Comparison of ENCODE assay signal across 8 cellular contexts in genomic region chr13:107866007-107866665, GRCh38.
A peak's percentile ranks its signal among the peaks of the same experiment; 100 is the strongest.
DNase-seq lines count a peak whose midpoint lies in the region; ATAC-seq lines count a peak whose summit lies in the region.

No MANE protein-coding gene starts in this region.

- H3K27me3 ChIP-seq in iPS DF 6.9 (ENCODE audit: control insufficient read depth, insufficient read depth, low read length): peaks cover 9% of the 10 kb centered on the region

- no CpG with 5 or more reads among the region's 51 CpGs for WGBS in iPS DF 6.9 (ENCODE audit: insufficient coverage, insufficient read length)

- H3K4me1 ChIP-seq in iPS DF 6.9 (ENCODE audit: control insufficient read depth, insufficient read depth, low read length): peaks cover 1% of the 10 kb centered on the region; the same call in 1 of the 2 replicates

- H3K9me3 ChIP-seq in iPS DF 6.9 (ENCODE audit: control insufficient read depth, insufficient read depth, low read length): no peaks in the 10 kb centered on the region

- H3K4me3 Mint-ChIP-seq in activated naive CD8-positive, alpha-beta T cell: peak overlapping the region; percentile 42
- H3K4me3 Mint-ChIP-seq in stimulated activated naive B cell treated with anti-CD40 and anti-IgM and Interleukin-4, amounts not matched to agents 10 μg/mL and 1 μg/mL and 100 μg/mL, for 72 hours: peak overlapping the region; percentile 52 to 54

- H3K9me3 Mint-ChIP-seq in activated naive CD8-positive, alpha-beta T cell (ENCODE audit: low read depth): peaks cover 12% of the 10 kb centered on the region
- peaks cover 0 to 5% of the 10 kb centered on the region in 2 donors for H3K9me3 Mint-ChIP-seq in stimulated activated naive B cell treated with anti-CD40 and anti-IgM and Interleukin-4, amounts not matched to agents 10 μg/mL and 1 μg/mL and 100 μg/mL, for 72 hours

- H3K36me3 ChIP-seq in iPS DF 6.9 (ENCODE audit: control insufficient read depth, insufficient read depth, low read length): no peaks in the 10 kb centered on the region

- no peaks in the 10 kb centered on the region for H3K36me3 Mint-ChIP-seq in activated naive CD8-positive, alpha-beta T cell
- H3K36me3 Mint-ChIP-seq in stimulated activated naive B cell treated with anti-CD40 and anti-IgM and Interleukin-4, amounts not matched to agents 10 μg/mL and 1 μg/mL and 100 μg/mL, for 72 hours: no peaks in the 10 kb centered on the region

- no peak overlapping the region for H3K27ac ChIP-seq in iPS DF 6.9 (ENCODE audit: low read length)

- peaks cover 19% of the 10 kb centered on the region for H3K27me3 Mint-ChIP-seq in activated naive CD8-positive, alpha-beta T cell
- peaks cover 39 to 57% of the 10 kb centered on the region in 2 donors for H3K27me3 Mint-ChIP-seq in stimulated activated naive B cell treated with anti-CD40 and anti-IgM and Interleukin-4, amounts not matched to agents 10 μg/mL and 1 μg/mL and 100 μg/mL, for 72 hours

- no peak overlapping the region for H3K27ac Mint-ChIP-seq in activated naive CD8-positive, alpha-beta T cell
- no peak overlapping the region for H3K27ac Mint-ChIP-seq in stimulated activated naive B cell treated with anti-CD40 and anti-IgM and Interleukin-4, amounts not matched to agents 10 μg/mL and 1 μg/mL and 100 μg/mL, for 72 hours

- ATAC-seq in stimulated activated naive B cell treated with anti-CD40 and anti-IgM and Interleukin-4, amounts not matched to agents 10 μg/mL and 1 μg/mL and 100 μg/mL, for 72 hours (replicated peaks): peak in 1 of 2 donors; percentile 41
- ATAC-seq in HG02642 (IDR thresholded peaks at IDR 0.05; ENCODE audit: poor library complexity, unreplicated experiment) (no peak), GM21737 (IDR thresholded peaks at IDR 0.05; ENCODE audit: unreplicated experiment) (no peak)

- peak overlapping the region; percentile 66; the same call in 1 of the 2 replicates for H3K4me3 ChIP-seq in iPS DF 6.9 (ENCODE audit: low read length)

- DNase-seq in activated gamma-delta T cell (lab: John Stamatoyannopoulos, UW) (peak; percentile 5), activated gamma-delta T cell treated with Interleukin-2 at 50 U/mL for 16 hours (no peak), iPS DF 6.9 (ENCODE audit: low read depth, low spot score) (no peak), HT-29 (ENCODE audit: low spot score) (no peak)
- no peak for DNase-seq in stimulated activated naive B cell treated with anti-CD40 and anti-IgM and Interleukin-4, amounts not matched to agents 10 μg/mL and 1 μg/mL and 100 μg/mL, for 72 hours

- H3K4me1 Mint-ChIP-seq in activated naive CD8-positive, alpha-beta T cell (ENCODE audit: low read depth): peaks cover 13% of the 10 kb centered on the region
- H3K4me1 Mint-ChIP-seq in stimulated activated naive B cell treated with anti-CD40 and anti-IgM and Interleukin-4, amounts not matched to agents 10 μg/mL and 1 μg/mL and 100 μg/mL, for 72 hours: peaks cover 12 to 21% of the 10 kb centered on the region in 2 donors
